Comparison of ENCODE assay signal across 19 cellular contexts in genomic region chr9:137273095-137273490, GRCh38. TPM values are rescaled to one million over a fixed set of nuclear protein-coding genes. Genes with fewer than 3 reads are reported as not detected.
"Had no signal": no experiment of that assay in that cellular context is flagged by ENCODE, and none has a peak within 500 bp of the region (broad histone marks: within the 10 kb centered on the region; RNA-seq: fewer than 3 reads in every experiment).

No MANE protein-coding gene starts in this region.

- H3K4me3 ChIP-seq: esophagus squamous epithelium, psoas muscle, right lobe of liver, spleen, transverse colon had no signal

- ATAC-seq: activated T-cell treated with anti-CD3 and anti-CD28 coated beads, Interleukin-2, amount 50 U/mL, for 4 hours; psoas muscle; stimulated activated naive B cell treated with anti-CD40 and anti-IgM and Interleukin-4, amounts not matched to agents 10 μg/mL and 1 μg/mL and 100 μg/mL, for 72 hours had no signal

- H3K27me3 ChIP-seq: foreskin keratinocyte, right lobe of liver, spleen, transverse colon had no signal

- H3K4me3 Mint-ChIP-seq: activated T-cell treated with anti-CD3 and anti-CD28 coated beads, Interleukin-2, amount 50 U/mL, for 4 hours; natural killer cell treated with Interleukin-12 subunit alpha and Interleukin-12 subunit beta and Interleukin-15 and Interleukin-18, amount 100 ng/mL, for 72 hours; stimulated activated naive B cell treated with anti-CD40 and anti-IgM and Interleukin-4, amounts not matched to agents 10 μg/mL and 1 μg/mL and 100 μg/mL, for 72 hours had no signal

- H3K27ac Mint-ChIP-seq: natural killer cell treated with Interleukin-12 subunit alpha and Interleukin-12 subunit beta and Interleukin-15 and Interleukin-18, amount 100 ng/mL, for 72 hours; stimulated activated naive B cell treated with anti-CD40 and anti-IgM and Interleukin-4, amounts not matched to agents 10 μg/mL and 1 μg/mL and 100 μg/mL, for 72 hours had no signal

- H3K9me3 ChIP-seq: esophagus squamous epithelium, psoas muscle, right lobe of liver, spleen, transverse colon had no signal

- DNase-seq: activated CD4-positive, alpha-beta T cell treated with anti-CD3 and anti-CD28 coated beads for 1 hour; activated CD4-positive, alpha-beta T cell treated with anti-CD3 and anti-CD28 coated beads, Interleukin-2, amount 50 U/mL, for 48 hours; activated gamma-delta T cell treated with Interleukin-2 at 50 U/mL for 16 hours; activated T-cell treated with anti-CD3 and anti-CD28 coated beads, Interleukin-2, amount 50 U/mL, for 4 hours; aorta; esophagus squamous epithelium; foreskin keratinocyte; head of caudate nucleus; occipital lobe; stimulated activated CD4-positive, alpha-beta T cell treated with anti-CD3 and anti-CD28 coated beads, Interleukin-1b, Interleukin-23, amount 100 ng/mL, for 48 hours; stimulated activated naive B cell treated with anti-CD40 and anti-IgM and Interleukin-4, amounts not matched to agents 10 μg/mL and 1 μg/mL and 100 μg/mL, for 72 hours; substantia nigra; T-helper 2 cell; transverse colon had no signal

- H3K27me3 Mint-ChIP-seq: natural killer cell treated with Interleukin-12 subunit alpha and Interleukin-12 subunit beta and Interleukin-15 and Interleukin-18, amount 100 ng/mL, for 72 hours; stimulated activated naive B cell treated with anti-CD40 and anti-IgM and Interleukin-4, amounts not matched to agents 10 μg/mL and 1 μg/mL and 100 μg/mL, for 72 hours had no signal

- H3K27ac ChIP-seq: foreskin keratinocyte, psoas muscle, right lobe of liver, spleen had no signal

- H3K9me3 Mint-ChIP-seq: activated T-cell treated with anti-CD3 and anti-CD28 coated beads, Interleukin-2, amount 50 U/mL, for 4 hours; natural killer cell treated with Interleukin-12 subunit alpha and Interleukin-12 subunit beta and Interleukin-15 and Interleukin-18, amount 100 ng/mL, for 72 hours; stimulated activated naive B cell treated with anti-CD40 and anti-IgM and Interleukin-4, amounts not matched to agents 10 μg/mL and 1 μg/mL and 100 μg/mL, for 72 hours had no signal

RNA-seq across cellular contexts. Expression of gene STPG3, which starts 22.0 kb away (rescaled TPM):
- total RNA-seq: activated T-cell treated with anti-CD3 and anti-CD28 coated beads, Interleukin-2, amount 50 U/mL, for 4 hours; aorta; esophagus squamous epithelium; foreskin keratinocyte; left lobe of liver; natural killer cell treated with Interleukin-12 subunit alpha and Interleukin-12 subunit beta and Interleukin-15 and Interleukin-18, amount 100 ng/mL, for 72 hours; occipital lobe; psoas muscle; right lobe of liver; spleen; transverse colon had no signal
- polyA plus RNA-seq: aorta, foreskin keratinocyte, spleen had no signal
